ENCODE assay signal across 26 cellular contexts in the genomic region with DNA sequence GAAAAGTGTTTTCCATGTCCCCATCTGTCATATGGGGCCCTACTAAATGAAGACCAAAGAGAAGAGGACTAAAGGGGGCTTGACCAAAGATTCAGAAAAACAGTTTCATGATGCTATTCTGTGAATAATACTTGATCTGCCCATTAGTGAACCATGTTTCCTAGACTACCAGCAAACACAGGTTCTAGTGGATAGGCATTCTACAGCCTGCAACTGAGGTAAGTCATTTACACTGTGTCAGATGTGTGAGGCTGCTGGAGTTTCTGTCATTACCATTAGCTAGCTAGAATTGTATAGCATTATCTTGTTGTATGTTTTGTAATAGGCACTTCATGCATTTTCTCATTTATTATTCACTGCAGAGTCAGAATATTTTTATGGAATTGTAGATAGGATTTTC. TPM values are rescaled to one million over a fixed set of nuclear protein-coding genes. Genes with fewer than 3 reads are reported as not detected.
DNase-seq lines count a peak whose midpoint lies in the region; ATAC-seq, FAIRE-seq and TF ChIP-seq lines count a peak whose summit lies in the region.
"Had no signal": no experiment of that assay in that cellular context is flagged by ENCODE, and none has a peak within 500 bp of the region (broad histone marks: within the 10 kb centered on the region; RNA-seq: fewer than 3 reads in every experiment).

No MANE protein-coding gene starts in this region.

- H3K9me3 ChIP-seq in OCI-LY7 (ENCODE audit: low read length), result no peaks in the 10 kb centered on the region
- H3K9me3 ChIP-seq in effector memory CD4-positive, alpha-beta T cell (ENCODE audit: control insufficient read depth, low read length), result no peaks in the 10 kb centered on the region
- H3K9me3 ChIP-seq: BLaER1, colonic mucosa, lower lobe of right lung, SJCRH30 had no signal

- no peak overlapping the region for H3K27ac ChIP-seq in OCI-LY7 (ENCODE audit: low read depth, low read length, poor library complexity, severe bottlenecking)
- H3K27ac ChIP-seq in effector memory CD4-positive, alpha-beta T cell (ENCODE audit: insufficient read depth, low read length, poor library complexity, severe bottlenecking), result no peak overlapping the region
- H3K27ac ChIP-seq: BLaER1, colonic mucosa, lower lobe of right lung, SJCRH30 had no signal

- ATAC-seq in activated T-cell treated with anti-CD3 and anti-CD28 coated beads, Interleukin-2, amount 50 U/mL, for 4 hours, result no peak
- ATAC-seq in activated naive CD4-positive, alpha-beta T cell treated with anti-CD3 and anti-CD28 coated beads, Interleukin-2, amount 50 U/mL, for 72 hours, result peak; percentile 21 to 43
- ATAC-seq in GM21360 (IDR thresholded peaks at IDR 0.05; ENCODE audit: unreplicated experiment), result no peak
- ATAC-seq: lower lobe of right lung had no signal

- no peak overlapping the region for H3K4me2 ChIP-seq in OCI-LY7 (ENCODE audit: low read length)
- H3K4me2 ChIP-seq: BLaER1 had no signal

- H3K9me3 Mint-ChIP-seq in activated T-cell treated with anti-CD3 and anti-CD28 coated beads, Interleukin-2, amount 50 U/mL, for 24 hours, result peaks cover 6% of the 10 kb centered on the region
- peaks cover under 1% of the 10 kb centered on the region for H3K9me3 Mint-ChIP-seq in activated T-cell treated with anti-CD3 and anti-CD28 coated beads, Interleukin-2, amount 50 U/mL, for 4 hours
- H3K9me3 Mint-ChIP-seq in activated naive CD4-positive, alpha-beta T cell treated with anti-CD3 and anti-CD28 coated beads, Interleukin-2, amount 50 U/mL, for 72 hours, result peaks cover 7 to 10% of the 10 kb centered on the region in 2 donors
- H3K9me3 Mint-ChIP-seq: H9, nephron had no signal

- H3K9me2 ChIP-seq in OCI-LY7 (ENCODE audit: insufficient read depth, low read length), result no peaks in the 10 kb centered on the region

- H3K79me2 ChIP-seq in OCI-LY7 (ENCODE audit: insufficient read depth, low read depth, low read length), result no peaks in the 10 kb centered on the region

- POLR2A ChIA-PET in OCI-LY7 (lab: Charles Lee), result interaction anchor here (0.6 to 1.6 kb wide), 7 partner anchors 11 to 164 kb away, joined by 3 to 8 read pairs (median 4); no protein-coding TSS in a partner anchor

- H2AFZ ChIP-seq in OCI-LY7 (ENCODE audit: low read length), result no peak overlapping the region

- TF ChIP-seq CTCF in OCI-LY7 (conservative IDR thresholded peaks at IDR 0.05; ENCODE audit: low read length), result no peak

- H3K4me3 ChIP-seq in OCI-LY7 (ENCODE audit: low read depth, low read length, poor library complexity, severe bottlenecking), result no peak overlapping the region
- no peak overlapping the region for H3K4me3 ChIP-seq in effector memory CD4-positive, alpha-beta T cell (ENCODE audit: insufficient read depth, low read depth, low read length, poor library complexity, severe bottlenecking)
- H3K4me3 ChIP-seq: BLaER1, colonic mucosa, lower lobe of right lung, SJCRH30 had no signal

- H3K4me1 ChIP-seq in OCI-LY7 (ENCODE audit: insufficient read depth, low read length, poor library complexity, severe bottlenecking), result no peaks in the 10 kb centered on the region
- peaks cover 8% of the 10 kb centered on the region for H3K4me1 ChIP-seq in effector memory CD4-positive, alpha-beta T cell (ENCODE audit: control insufficient read depth, insufficient read depth, low read length, poor library complexity, severe bottlenecking)
- H3K4me1 ChIP-seq: BLaER1, colonic mucosa, lower lobe of right lung, SJCRH30 had no signal

- peak overlapping the region; percentile 81 for H3K27ac Mint-ChIP-seq in activated T-cell treated with anti-CD3 and anti-CD28 coated beads, Interleukin-2, amount 50 U/mL, for 24 hours
- peak overlapping the region in 1 of 2 donors; percentile 23 for H3K27ac Mint-ChIP-seq in activated naive CD4-positive, alpha-beta T cell treated with anti-CD3 and anti-CD28 coated beads, Interleukin-2, amount 50 U/mL, for 72 hours
- H3K27ac Mint-ChIP-seq: H9, nephron had no signal

- FAIRE-seq in GM12891 (lab: Jason Lieb, UNC), result peak; percentile 23
- FAIRE-seq: kidney had no signal

- H3K27me3 ChIP-seq in effector memory CD4-positive, alpha-beta T cell (replicated peaks; ENCODE audit: control insufficient read depth, insufficient read depth, low read length, poor library complexity, severe bottlenecking), result no peaks in the 10 kb centered on the region
- H3K27me3 ChIP-seq: BLaER1, colonic mucosa had no signal

- H3K4me3 Mint-ChIP-seq in activated T-cell treated with anti-CD3 and anti-CD28 coated beads, Interleukin-2, amount 50 U/mL, for 24 hours, result peak overlapping the region; percentile 38
- H3K4me3 Mint-ChIP-seq in activated T-cell treated with anti-CD3 and anti-CD28 coated beads, Interleukin-2, amount 50 U/mL, for 4 hours, result no peak overlapping the region
- H3K4me3 Mint-ChIP-seq: H9, nephron had no signal

- peaks cover 4% of the 10 kb centered on the region; the same call in 1 of the 2 replicates for H3K36me3 ChIP-seq in OCI-LY7 (ENCODE audit: insufficient read depth, low read length)
- peaks cover 10% of the 10 kb centered on the region for H3K36me3 ChIP-seq in effector memory CD4-positive, alpha-beta T cell (ENCODE audit: control insufficient read depth, insufficient read depth, low read length)
- H3K36me3 ChIP-seq: colonic mucosa, lower lobe of right lung, SJCRH30 had no signal

- DNase-seq in activated T-cell treated with anti-CD3 and anti-CD28 coated beads, Interleukin-2, amount 50 U/mL, for 24 hours, result no peak
- DNase-seq in activated T-cell treated with anti-CD3 and anti-CD28 coated beads, Interleukin-2, amount 50 U/mL, for 4 hours, result no peak
- DNase-seq in GM12891 (ENCODE audit: insufficient read length, low spot score) (no peak), renal cortical epithelial cell (ENCODE audit: low read depth) (peak; percentile 17), OCI-LY7 (ENCODE audit: low spot score) (no peak)
- no peak for DNase-seq in activated naive CD4-positive, alpha-beta T cell treated with anti-CD3 and anti-CD28 coated beads, Interleukin-2, amount 50 U/mL, for 72 hours (ENCODE audit: low spot score in 2 of 2)
- DNase-seq in effector memory CD4-positive, alpha-beta T cell, result no peak
- DNase-seq: activated CD4-positive, CD25-positive, alpha-beta regulatory T cell treated with anti-CD3 and anti-CD28 coated beads, Interleukin-2, amount 50 U/mL, for 72 hours; activated effector memory CD4-positive, alpha-beta T cell treated with Interleukin-2 at 50 U/mL for 16 hours; colonic mucosa; DND-41; effector CD8-positive, alpha-beta T cell; H9; head of caudate nucleus; kidney; lower lobe of right lung; NCI-H1092 treated with DMSO at 0.1 percent for 48 hours; NCI-H187 treated with DMSO at 0.1 percent for 48 hours; SJCRH30; small intestine; trophoblast cell had no signal

- CTCF ChIA-PET in OCI-LY7 (lab: Charles Lee; ENCODE audit: unreplicated experiment), result no interaction called here

- H4K20me1 ChIP-seq in OCI-LY7 (ENCODE audit: insufficient read depth, low read length), result no peaks in the 10 kb centered on the region
- H4K20me1 ChIP-seq: BLaER1 had no signal

- no peaks in the 10 kb centered on the region for H3K27me3 Mint-ChIP-seq in activated T-cell treated with anti-CD3 and anti-CD28 coated beads, Interleukin-2, amount 50 U/mL, for 24 hours
- no peaks in the 10 kb centered on the region for H3K27me3 Mint-ChIP-seq in activated T-cell treated with anti-CD3 and anti-CD28 coated beads, Interleukin-2, amount 50 U/mL, for 4 hours (ENCODE audit: low read depth)

- no peak for TF ChIP-seq POLR2A in GM12891 (IDR thresholded peaks at IDR 0.05; ENCODE audit: low read depth, low read length)

- BruUV-seq in OCI-LY7 (replicated peaks; lab: Mats Ljungman, UMichigan), result no TSS peak

- H3K36me3 Mint-ChIP-seq in activated T-cell treated with anti-CD3 and anti-CD28 coated beads, Interleukin-2, amount 50 U/mL, for 24 hours (ENCODE audit: low read depth), result peaks cover 79% of the 10 kb centered on the region
- H3K36me3 Mint-ChIP-seq in activated T-cell treated with anti-CD3 and anti-CD28 coated beads, Interleukin-2, amount 50 U/mL, for 4 hours (ENCODE audit: insufficient read depth), result peaks cover 32% of the 10 kb centered on the region
- H3K36me3 Mint-ChIP-seq in activated naive CD4-positive, alpha-beta T cell treated with anti-CD3 and anti-CD28 coated beads, Interleukin-2, amount 50 U/mL, for 72 hours, result peaks cover 33 to 68% of the 10 kb centered on the region in 2 donors

- H3K4me1 Mint-ChIP-seq in activated T-cell treated with anti-CD3 and anti-CD28 coated beads, Interleukin-2, amount 50 U/mL, for 24 hours (ENCODE audit: low read depth), result peaks cover 64% of the 10 kb centered on the region
- peaks cover 32% of the 10 kb centered on the region for H3K4me1 Mint-ChIP-seq in activated T-cell treated with anti-CD3 and anti-CD28 coated beads, Interleukin-2, amount 50 U/mL, for 4 hours (ENCODE audit: low read depth)
- H3K4me1 Mint-ChIP-seq: H9, nephron had no signal

- intact Hi-C loops in OCI-LY7 (cut with micrococcal nuclease; ENCODE audit: unreplicated experiment), result no loop called here

TF ChIP-seq in GM12891, 5 proteins besides CTCF, POLR2A, EP300 and RAD21:
- TF ChIP-seq PAX5 (IDR thresholded peaks at IDR 0.05; ENCODE audit: insufficient read depth, low read length, severe bottlenecking), result no peak
- no peak for TF ChIP-seq POLR2AphosphoS5 (IDR thresholded peaks at IDR 0.05; ENCODE audit: low read depth, low read length)
- no peak for TF ChIP-seq POU2F2 (IDR thresholded peaks at IDR 0.05; ENCODE audit: low read depth, low read length)
- TF ChIP-seq TAF1 (IDR thresholded peaks at IDR 0.05; ENCODE audit: low read depth, low read length), result no peak
- TF ChIP-seq SPI1 (IDR thresholded peaks at IDR 0.05; ENCODE audit: low read depth, low read length), result no peak

RNA-seq across cellular contexts. Expression of a gene that starts 6.6 kb away (rescaled TPM):
- total RNA-seq in activated T-cell treated with anti-CD3 and anti-CD28 coated beads, Interleukin-2, amount 50 U/mL, for 4 hours, result 10 to 100 TPM; 72.2 to 85.8 (median 75.3) TPM
- polyA plus RNA-seq in GM12891 (2012; ENCODE audit: low read depth, missing spikeins), result 2.7 TPM
- total RNA-seq in activated naive CD4-positive, alpha-beta T cell treated with anti-CD3 and anti-CD28 coated beads, Interleukin-2, amount 50 U/mL, for 72 hours, result 100 to 1,000 TPM in 1 of 2 donors, 10 to 100 TPM in 1; 31.2 to 113 TPM
- total RNA-seq in renal cortical epithelial cell, result not detected in 2 replicates
- not detected in 2 replicates for total RNA-seq in OCI-LY7 (2014; rRNA removed; shearing (Covaris generic))
- not detected in 2 replicates for total RNA-seq in OCI-LY7 (2022)
- total RNA-seq: epithelial cell of proximal tubule, H9, osteoblast, SJCRH30 had no signal

Comparison
In these comparisons a context has a peak if more than half of its experiments do, and no peak if none do; other contexts are left out.
1. ATAC-seq: peak in activated naive CD4-positive, alpha-beta T cell treated with anti-CD3 and anti-CD28 coated beads, Interleukin-2, amount 50 U/mL, for 72 hours (2 of 2); none in activated T-cell treated with anti-CD3 and anti-CD28 coated beads, Interleukin-2, amount 50 U/mL, for 4 hours (0 of 2) and GM21360 (single experiment).
2. RNA of a gene that starts 6.6 kb away (total RNA-seq): 31.2 to 113 TPM in activated naive CD4-positive, alpha-beta T cell treated with anti-CD3 and anti-CD28 coated beads, Interleukin-2, amount 50 U/mL, for 72 hours and 72.2 to 85.8 TPM in activated T-cell treated with anti-CD3 and anti-CD28 coated beads, Interleukin-2, amount 50 U/mL, for 4 hours; not detected in renal cortical epithelial cell and not detected in OCI-LY7; every median in the first group is over 10 times any median in the second.